ENCODE assay signal across 8 cellular contexts in genomic region chr2:138503087-138503442, GRCh38. TPM values are rescaled to one million over a fixed set of nuclear protein-coding genes. Genes with fewer than 3 reads are reported as not detected.
A peak's percentile ranks its signal among the peaks of the same experiment; 100 is the strongest.
DNase-seq lines count a peak whose midpoint lies in the region; ATAC-seq and TF ChIP-seq lines count a peak whose summit lies in the region.

No MANE protein-coding gene starts in this region.

- TF ChIP-seq CTCF in left lung (IDR thresholded peaks at IDR 0.05) (no peak), upper lobe of left lung (IDR thresholded peaks at IDR 0.05) (no peak)

- H3K4me3 ChIP-seq in Karpas-422 (ENCODE audit: low read length) (peak overlapping the region; percentile 79), left lung (peak overlapping the region; percentile 87 to 97), upper lobe of left lung (peak overlapping the region in 3 of 4 donors; percentile 81 to 93 (median 90))

- H3K4me1 ChIP-seq in Karpas-422 (ENCODE audit: low read length): peaks cover 48% of the 10 kb centered on the region
- peaks cover 34 to 67% of the 10 kb centered on the region in 2 donors for H3K4me1 ChIP-seq in left lung
- peaks cover 28 to 65% (median 42%) of the 10 kb centered on the region in 4 donors for H3K4me1 ChIP-seq in upper lobe of left lung

- H3K27ac ChIP-seq in Karpas-422 (ENCODE audit: low read length) (peak overlapping the region; percentile 98), left lung (peak overlapping the region; percentile 94 to 95), upper lobe of left lung (peak overlapping the region; percentile 88 to 99 (median 96)), caudate nucleus (ENCODE audit: low read depth, low read length) (no peak overlapping the region)

- no peaks in the 10 kb centered on the region for H3K9me2 ChIP-seq in Karpas-422 (replicated peaks; ENCODE audit: insufficient read depth, low read length)

- intact Hi-C loops in left lung (cut with DNase I): no loop called here

- H3K27me3 ChIP-seq in Karpas-422 (ENCODE audit: low read length) (no peaks in the 10 kb centered on the region), left lung (no peaks in the 10 kb centered on the region), upper lobe of left lung (no peaks in the 10 kb centered on the region)

- TF ChIP-seq POLR2A in upper lobe of left lung (IDR thresholded peaks at IDR 0.05): no peak

- TF ChIP-seq EP300 in upper lobe of left lung (IDR thresholded peaks at IDR 0.05): no peak

- ATAC-seq in GM18498 (IDR thresholded peaks at IDR 0.05; ENCODE audit: unreplicated experiment) (peak; percentile 13), left lung (peak; percentile 2), upper lobe of left lung (ENCODE audit: low FRiP score in 2 of 2) (no peak)

- H3K4me2 ChIP-seq in Karpas-422 (ENCODE audit: low read depth, low read length, poor library complexity, severe bottlenecking): peak overlapping the region; percentile 81

- no peak overlapping the region for H2AFZ ChIP-seq in Karpas-422 (ENCODE audit: low read length)

- 23 to 38% methylated on average over 2 of the region's 2 CpGs for WGBS in upper lobe of left lung, 2 donors

- H3K9me3 ChIP-seq in Karpas-422 (ENCODE audit: low read length) (no peaks in the 10 kb centered on the region), left lung (no peaks in the 10 kb centered on the region), upper lobe of left lung (no peaks in the 10 kb centered on the region)

- DNase-seq in Karpas-422 (peak; percentile 80), amniotic epithelial cell (ENCODE audit: low read depth) (peak; percentile 35), left lung (no peak), upper lobe of left lung (no peak), H4 (ENCODE audit: low spot score) (no peak), cerebellum (ENCODE audit: low spot score) (no peak), caudate nucleus (lab: John Stamatoyannopoulos, UW) (no peak)

- H3K36me3 ChIP-seq in Karpas-422 (ENCODE audit: insufficient read depth, low read length) (peaks cover 9% of the 10 kb centered on the region), left lung (no peaks in the 10 kb centered on the region), upper lobe of left lung (no peaks in the 10 kb centered on the region)

- peak overlapping the region; percentile 84 for H3K9ac ChIP-seq in Karpas-422 (ENCODE audit: low read length)

- peaks cover 69% of the 10 kb centered on the region for H3K79me2 ChIP-seq in Karpas-422 (ENCODE audit: low read length)

- no peaks in the 10 kb centered on the region for H4K20me1 ChIP-seq in Karpas-422 (ENCODE audit: insufficient read depth, low read depth, low read length)

RNA-seq across cellular contexts. Expression of gene SPOPL, which starts 1.5 kb away (rescaled TPM):
- total RNA-seq in Karpas-422 (2014; rRNA removed; shearing (Covaris generic); ENCODE audit: low replicate concordance): 26.6 and 30.3 TPM in 2 replicates
- total RNA-seq in left lung (10 to 100 TPM; 24.7 to 29.4 TPM), upper lobe of left lung (10 to 100 TPM in 5 of 6 donors, 1 to 10 TPM in 1; 4.2 to 40.0 (median 24.2) TPM), cerebellum (22.5 TPM)
- total RNA-seq in H4 (2014; rRNA removed; shearing (Covaris generic)): 6.6 and 7.7 TPM in 2 replicates

Comparison
In these comparisons a context has a peak if more than half of its experiments do, and no peak if none do; other contexts are left out.
1. ATAC-seq: peak in GM18498 (single experiment) and left lung (single experiment); none in upper lobe of left lung (0 of 2).
2. DNase-seq: peak in Karpas-422 (single experiment) and amniotic epithelial cell (single experiment); none in left lung (0 of 2), upper lobe of left lung (0 of 2), H4 (single experiment), cerebellum (single experiment) and caudate nucleus (0 of 61).
3. Peak in every context shown above with its lines, with median percentiles within 50 percentile points of each other: H3K4me3 ChIP-seq.